In the genomic region with DNA sequence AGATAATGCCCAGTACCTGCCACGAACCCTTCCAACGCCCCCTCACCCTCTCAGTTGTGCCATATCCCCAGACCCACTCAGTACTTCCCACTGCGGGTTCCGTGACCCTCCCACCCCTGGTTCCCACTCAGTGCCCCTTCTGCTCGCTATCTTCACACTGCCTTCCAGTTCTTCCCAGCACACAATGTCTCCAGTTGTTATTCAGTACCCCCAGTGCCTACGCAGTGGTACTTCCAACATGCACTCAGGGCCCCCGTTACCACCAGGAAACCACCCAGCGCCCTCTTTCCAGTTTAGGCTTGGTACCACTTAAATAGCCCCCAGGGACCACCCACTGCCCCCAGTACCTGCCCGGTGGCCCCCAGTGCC, we compare ENCODE assay signal across 9 cellular contexts. TPM values are rescaled to one million over a fixed set of nuclear protein-coding genes. Genes with fewer than 3 reads are reported as not detected.
DNase-seq lines count a peak whose midpoint lies in the region; ATAC-seq, FAIRE-seq and TF ChIP-seq lines count a peak whose summit lies in the region.
"Had no signal": no experiment of that assay in that cellular context is flagged by ENCODE, and none has a peak within 500 bp of the region (broad histone marks: within the 10 kb centered on the region; RNA-seq: fewer than 3 reads in every experiment).

No MANE protein-coding gene starts in this region.

- peak overlapping the region; percentile 80 for H3K4me2 ChIP-seq in astrocyte (ENCODE audit: low read length)

- DNase-seq in CD4-positive, alpha-beta memory T cell: peak in 1 of 5 donors; percentile 18
- no peak for DNase-seq in HFFc6
- no peak for DNase-seq in astrocyte (ENCODE audit: low read depth)
- no peak for DNase-seq in nephron progenitor cell
- DNase-seq in GM19238 (ENCODE audit: insufficient read length, low spot score): no peak

- peak overlapping the region in 6 of 8 donors; percentile 25 to 72 (median 52) for H3K4me3 Mint-ChIP-seq in CD4-positive, alpha-beta memory T cell
- H3K4me3 Mint-ChIP-seq in HFFc6 (peak overlapping the region; percentile 72), astrocyte (ENCODE audit: unreplicated experiment) (peak overlapping the region; percentile 76), nephron progenitor cell (peak overlapping the region; percentile 77)

- intact Hi-C loops in CD4-positive, alpha-beta memory T cell (cut with micrococcal nuclease): loop anchor here (1.0 kb wide), 5 partner anchors 18 to 343 kb away; no protein-coding TSS in a partner anchor

- peaks cover 19 to 32% of the 10 kb centered on the region in 2 donors for H3K27me3 Mint-ChIP-seq in CD4-positive, alpha-beta memory T cell
- peaks cover 12% of the 10 kb centered on the region for H3K27me3 Mint-ChIP-seq in HFFc6 (ENCODE audit: insufficient read depth)
- peaks cover 21% of the 10 kb centered on the region for H3K27me3 Mint-ChIP-seq in astrocyte (ENCODE audit: low read depth, unreplicated experiment)
- H3K27me3 Mint-ChIP-seq in nephron progenitor cell (ENCODE audit: low read depth, poor library complexity): peaks cover 28% of the 10 kb centered on the region

- H2AFZ ChIP-seq in astrocyte (ENCODE audit: low read depth, low read length): peak overlapping the region; percentile 87

- no peaks in the 10 kb centered on the region for H3K79me2 ChIP-seq in astrocyte (ENCODE audit: insufficient read depth, low read length)

- H3K36me3 ChIP-seq in CD4-positive, alpha-beta memory T cell (ENCODE audit: insufficient read depth, low read length): no peaks in the 10 kb centered on the region
- H3K36me3 ChIP-seq in astrocyte (ENCODE audit: insufficient read depth, low read length): no peaks in the 10 kb centered on the region
- H3K36me3 ChIP-seq: esophagus muscularis mucosa, suprapubic skin had no signal

- H4K20me1 ChIP-seq in astrocyte (ENCODE audit: insufficient read depth, low read length): no peaks in the 10 kb centered on the region

- no peak overlapping the region for H3K9ac ChIP-seq in astrocyte (ENCODE audit: low read length)

- peaks cover 9% of the 10 kb centered on the region for H3K4me1 ChIP-seq in CD4-positive, alpha-beta memory T cell (ENCODE audit: insufficient read depth, low read length)
- H3K4me1 ChIP-seq in astrocyte (ENCODE audit: insufficient read depth, low read length): peaks cover 10% of the 10 kb centered on the region

- no peaks in the 10 kb centered on the region for H3K9me3 Mint-ChIP-seq in CD4-positive, alpha-beta memory T cell
- H3K9me3 Mint-ChIP-seq in HFFc6 (no peaks in the 10 kb centered on the region), astrocyte (ENCODE audit: unreplicated experiment) (no peaks in the 10 kb centered on the region), nephron progenitor cell (no peaks in the 10 kb centered on the region)

- H3K27ac ChIP-seq in CD4-positive, alpha-beta memory T cell (ENCODE audit: low read depth, low read length): no peak overlapping the region
- H3K27ac ChIP-seq in astrocyte (ENCODE audit: low read depth, low read length): no peak overlapping the region
- H3K27ac ChIP-seq: suprapubic skin had no signal

- POLR2A ChIA-PET in CD4-positive, alpha-beta memory T cell (lab: Charles Lee; ENCODE audit: partially characterized antibody): interaction anchor here (0.6 to 3.0 kb wide), 4 partner anchors 17 to 190 kb away, joined by 3 to 28 read pairs (median 4); no protein-coding TSS in a partner anchor

- ATAC-seq in GM19035 (IDR thresholded peaks at IDR 0.05; ENCODE audit: unreplicated experiment): no peak
- no peak for ATAC-seq in GM19324 (IDR thresholded peaks at IDR 0.05; ENCODE audit: low FRiP score, unreplicated experiment)

- TF ChIP-seq CTCF in HFFc6 (IDR thresholded peaks at IDR 0.05) (no peak), astrocyte (IDR thresholded peaks at IDR 0.05; ENCODE audit: insufficient read depth, low read depth, low read length) (no peak), nephron progenitor cell (IDR thresholded peaks at IDR 0.05) (no peak)

- no peak overlapping the region for H3K4me3 ChIP-seq in CD4-positive, alpha-beta memory T cell (ENCODE audit: low read length in 2 of 2)
- H3K4me3 ChIP-seq in astrocyte (ENCODE audit: insufficient read depth, low read depth, low read length): no peak overlapping the region

- H3K9me3 ChIP-seq in CD4-positive, alpha-beta memory T cell (ENCODE audit: control insufficient read depth in 1 of 2, low read length in 2 of 2): no peaks in the 10 kb centered on the region
- no peaks in the 10 kb centered on the region for H3K9me3 ChIP-seq in astrocyte (ENCODE audit: insufficient read depth, low read depth, low read length)
- H3K9me3 ChIP-seq: esophagus muscularis mucosa, suprapubic skin had no signal

- CTCF ChIA-PET in CD4-positive, alpha-beta memory T cell (lab: Charles Lee; ENCODE audit: partially characterized antibody): interaction anchor here (0.6 to 6.1 kb wide), 23 partner anchors 11 to 342 kb away, joined by 3 to 151 read pairs (median 6); no protein-coding TSS in a partner anchor

- H3K27ac Mint-ChIP-seq in CD4-positive, alpha-beta memory T cell: no peak overlapping the region
- no peak overlapping the region for H3K27ac Mint-ChIP-seq in HFFc6
- no peak overlapping the region for H3K27ac Mint-ChIP-seq in astrocyte (ENCODE audit: unreplicated experiment)
- no peak overlapping the region for H3K27ac Mint-ChIP-seq in nephron progenitor cell

- H3K27me3 ChIP-seq in CD4-positive, alpha-beta memory T cell (ENCODE audit: insufficient read depth, low read length): peaks cover 19% of the 10 kb centered on the region
- peaks cover 3% of the 10 kb centered on the region for H3K27me3 ChIP-seq in astrocyte (ENCODE audit: insufficient read depth, low read length)

- H3K36me3 Mint-ChIP-seq in CD4-positive, alpha-beta memory T cell: no peaks in the 10 kb centered on the region
- H3K36me3 Mint-ChIP-seq in HFFc6 (ENCODE audit: low read depth) (no peaks in the 10 kb centered on the region), astrocyte (ENCODE audit: low read depth, unreplicated experiment) (peaks cover 4% of the 10 kb centered on the region), nephron progenitor cell (ENCODE audit: low read depth) (no peaks in the 10 kb centered on the region)

- FAIRE-seq in astrocyte (lab: Jason Lieb, UNC): no peak

- H3K4me1 Mint-ChIP-seq in CD4-positive, alpha-beta memory T cell: peaks cover 5 to 8% (median 7%) of the 10 kb centered on the region in 4 donors
- H3K4me1 Mint-ChIP-seq in HFFc6 (ENCODE audit: low read depth) (peaks cover 20% of the 10 kb centered on the region), astrocyte (ENCODE audit: low read depth, unreplicated experiment) (peaks cover 22% of the 10 kb centered on the region), nephron progenitor cell (peaks cover 66% of the 10 kb centered on the region)

RNA-seq across cellular contexts. Expression of gene PSD2, which starts 30.6 kb away (rescaled TPM):
- not detected for total RNA-seq in CD4-positive, alpha-beta memory T cell
- polyA plus RNA-seq in CD4-positive, alpha-beta memory T cell: not detected
- total RNA-seq in HFFc6 (2021; fragmentation: NEBNext Ultra II Directional; extraction: Animal tissue kit (Norgen Biotek cat#: 25700)): under 1 TPM in 5 of 6 experiments, not detected in 1; 0.02 to 0.14 (median 0.07) TPM
- total RNA-seq in astrocyte: 0.25 and 0.31 TPM in 2 replicates
